Comparison of ENCODE assay signal across 7 cellular contexts in genomic region chr7:136006208-136006607, GRCh38.
"Had no signal": no experiment of that assay in that cellular context is flagged by ENCODE, and none has a peak within 500 bp of the region (broad histone marks: within the 10 kb centered on the region; RNA-seq: fewer than 3 reads in every experiment).

No MANE protein-coding gene starts in this region.

- FAIRE-seq: G401.6, GM12878, GM12891, GM12892, GM18507 had no signal

- H3K4me3 ChIP-seq: GM12878 had no signal

- DNase-seq: GDM1, GF-D8 had no signal

- ATAC-seq: GM12878 had no signal
